19 cellular contexts compared by ENCODE assay signal in the genomic region with DNA sequence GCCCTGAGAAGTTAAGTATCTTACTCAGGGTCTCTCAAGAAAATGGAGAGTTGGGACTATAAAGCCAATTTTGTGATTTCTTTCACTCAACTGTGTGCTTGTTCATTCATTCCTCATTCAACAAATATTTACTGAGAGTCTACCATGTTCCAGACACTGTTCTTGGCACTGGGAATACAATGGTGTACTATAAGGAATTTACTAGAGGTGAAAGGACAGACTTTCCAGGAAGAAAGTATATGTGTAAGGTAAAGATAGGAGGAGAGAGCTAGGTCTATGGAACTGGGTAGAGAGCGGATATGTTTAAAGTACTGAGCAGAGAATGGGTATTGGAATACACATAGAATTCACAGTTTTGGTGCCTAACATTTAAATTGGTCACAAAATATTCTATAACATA. TPM values are rescaled to one million over a fixed set of nuclear protein-coding genes. Genes with fewer than 3 reads are reported as not detected.
DNase-seq lines count a peak whose midpoint lies in the region; ATAC-seq, FAIRE-seq and TF ChIP-seq lines count a peak whose summit lies in the region.
"Had no signal": no experiment of that assay in that cellular context is flagged by ENCODE, and none has a peak within 500 bp of the region (broad histone marks: within the 10 kb centered on the region; RNA-seq: fewer than 3 reads in every experiment).

No MANE protein-coding gene starts in this region.

- in situ Hi-C loops in HepG2 (cut with HindIII; ENCODE audit: extremely low pct_ligation_motif_present, low pct_unique_long_range_greater_than_20kb), result no loop called here

- POLR2A ChIA-PET in HepG2 (lab: Yijun Ruan, JAX), result no interaction called here

- H3K27me3 ChIP-seq in HepG2 (ENCODE audit: control insufficient read depth in 1 of 2, insufficient read depth in 2 of 2, low read length in 2 of 2) (no peaks in the 10 kb centered on the region; a peak in 1 of 5 replicates), right lobe of liver (no peaks in the 10 kb centered on the region), bronchial epithelial cell (ENCODE audit: control insufficient read depth, insufficient read depth, low read length) (no peaks in the 10 kb centered on the region)
- H3K27me3 ChIP-seq: BLaER1 treated with 17β-estradiol and CSF1 and Interleukin-3, amounts not matched to agents 10 nM and 100 nM had no signal

- H3K27ac ChIP-seq in HepG2 (ENCODE audit: extremely low read length, insufficient read depth, low read length) (no peak overlapping the region), right lobe of liver (no peak overlapping the region)
- H3K27ac ChIP-seq: 22Rv1; A549; BLaER1 treated with 17β-estradiol and CSF1 and Interleukin-3, amounts not matched to agents 10 nM and 100 nM; C4-2B had no signal

- ATAC-seq in HepG2 (no peak), right lobe of liver (no peak)
- ATAC-seq: A549; CD8-positive, alpha-beta T cell; GM12878 had no signal

- no peak for TF ChIP-seq CTCF in HepG2 (CRISPR knock-in tag; IDR thresholded peaks at IDR 0.05)
- no peak for TF ChIP-seq CTCF in right lobe of liver (IDR thresholded peaks at IDR 0.05)
- no peak for TF ChIP-seq CTCF in bronchial epithelial cell (IDR thresholded peaks at IDR 0.05; ENCODE audit: insufficient read depth, low read length, severe bottlenecking)

- TF ChIP-seq RAD21 in HepG2 (CRISPR knock-in tag; IDR thresholded peaks at IDR 0.05), result no peak

- TF ChIP-seq EP300 in HepG2 (IDR thresholded peaks at IDR 0.05; ENCODE audit: low read depth in 2 of 2, low read length in 2 of 2) (no peak), HepG2 (CRISPR knock-in tag; IDR thresholded peaks at IDR 0.05; ENCODE audit: borderline replicate concordance) (no peak)

- no TSS peak for BruUV-seq in HepG2 (replicated peaks; lab: Mats Ljungman, UMichigan)

- WGBS in HepG2 (ENCODE audit: low lambda C conversion rate), result 100% methylated on average over 1 of the region's 1 CpG
- WGBS in right lobe of liver (ENCODE audit: insufficient coverage, low coverage, low lambda C conversion rate, missing lambda C conversion rate), result 90% methylated on average over 1 of the region's 1 CpG

- no peak for FAIRE-seq in HepG2 (lab: Jason Lieb, UNC)
- peak; percentile 50 for FAIRE-seq in bronchial epithelial cell (lab: Jason Lieb, UNC)
- FAIRE-seq: A549, D721Med, G401.6, GM12878, GM18507 had no signal

- peaks cover 1 to 8% of the 10 kb centered on the region in 2 experiments; a peak in 2 of 5 replicates for H3K36me3 ChIP-seq in HepG2 (replicated peaks in 1 of 2; ENCODE audit: control insufficient read depth in 1 of 2, insufficient read depth in 2 of 2, low read length in 2 of 2)
- H3K36me3 ChIP-seq in right lobe of liver, result no peaks in the 10 kb centered on the region
- peaks cover 1% of the 10 kb centered on the region for H3K36me3 ChIP-seq in bronchial epithelial cell (ENCODE audit: control insufficient read depth, insufficient read depth, low read length)

- CTCF ChIA-PET in HepG2 (lab: Yijun Ruan, JAX; ENCODE audit: low intra/inter-chr PET ratio, low total read pairs), result no interaction called here

- no peak for TF ChIP-seq POLR2A in HepG2 (IDR thresholded peaks at IDR 0.05; ENCODE audit: insufficient read depth in 1 of 2, low read depth in 2 of 2, low read length in 2 of 2)
- no peak for TF ChIP-seq POLR2A in right lobe of liver (IDR thresholded peaks at IDR 0.05)

- H3K4me2 ChIP-seq in HepG2 (ENCODE audit: low read depth, low read length), result no peak overlapping the region
- H3K4me2 ChIP-seq: A549; BLaER1 treated with 17β-estradiol and CSF1 and Interleukin-3, amounts not matched to agents 10 nM and 100 nM had no signal

- no peaks in the 10 kb centered on the region for H4K20me1 ChIP-seq in HepG2 (ENCODE audit: insufficient read depth, low read length)

- H2AFZ ChIP-seq in HepG2 (ENCODE audit: low read length), result no peak overlapping the region

- peaks cover 9% of the 10 kb centered on the region; the same call in 1 of the 2 replicates for H3K4me1 ChIP-seq in HepG2 (ENCODE audit: insufficient read depth, low read length)
- peaks cover 0 to 17% (median 0%) of the 10 kb centered on the region in 4 donors for H3K4me1 ChIP-seq in right lobe of liver
- H3K4me1 ChIP-seq: Caco-2 had no signal

- H3K4me3 ChIP-seq in HepG2 (replicated peaks in 1 of 3; ENCODE audit: insufficient read depth in 1 of 3, low read depth in 2 of 3, low read length in 3 of 3) (no peak overlapping the region), right lobe of liver (no peak overlapping the region), bronchial epithelial cell (ENCODE audit: low read depth, low read length) (no peak overlapping the region)
- H3K4me3 ChIP-seq: A549; BLaER1 treated with 17β-estradiol and CSF1 and Interleukin-3, amounts not matched to agents 10 nM and 100 nM; GM12878 had no signal

- no peak overlapping the region for H3K9ac ChIP-seq in HepG2 (ENCODE audit: insufficient read depth, low read depth, low read length)
- H3K9ac ChIP-seq: BLaER1 treated with 17β-estradiol and CSF1 and Interleukin-3, amounts not matched to agents 10 nM and 100 nM had no signal

- DNase-seq in HepG2 (ENCODE audit: low spot score) (no peak), right lobe of liver (no peak), bronchial epithelial cell (ENCODE audit: low read depth) (no peak)
- DNase-seq in stimulated activated CD4-positive, alpha-beta T cell treated with anti-CD3 and anti-CD28 coated beads, Interleukin-2, amount 100 ng/mL, for 24 hours, result no peak
- DNase-seq in stimulated activated CD4-positive, alpha-beta T cell treated with anti-CD3 and anti-CD28 coated beads, Interleukin-12 subunit alpha, Interleukin-12 subunit beta, amount 100 ng/mL, for 4 hours, result no peak
- DNase-seq: AML-193; Caco-2; Calu3; CD4-positive, alpha-beta T cell; CD8-positive, alpha-beta T cell; DMS79 treated with DMSO at 0.1 percent for 48 hours had no signal

- H3K79me2 ChIP-seq in HepG2 (ENCODE audit: insufficient read depth, low read length), result no peaks in the 10 kb centered on the region

- H3K9me3 ChIP-seq in HepG2 (ENCODE audit: low read length), result no peaks in the 10 kb centered on the region
- H3K9me3 ChIP-seq in right lobe of liver, result no peaks in the 10 kb centered on the region
- H3K9me3 ChIP-seq: A549; BLaER1 treated with 17β-estradiol and CSF1 and Interleukin-3, amounts not matched to agents 10 nM and 100 nM; Caco-2 had no signal

- intact Hi-C loops in HepG2 (cut with micrococcal nuclease; ENCODE audit: unreplicated experiment), result no loop called here
- intact Hi-C loops in right lobe of liver (cut with DNase I), result no loop called here

TF ChIP-seq in HepG2, 621 proteins besides CTCF, POLR2A, EP300 and RAD21:
- TF ChIP-seq PAWR (CRISPR knock-in tag; IDR thresholded peaks at IDR 0.05; ENCODE audit: borderline replicate concordance) (no peak), BCL6 (CRISPR knock-in tag; IDR thresholded peaks at IDR 0.05) (peak; percentile 47; the same call in 1 of the 2 replicates)

RNA-seq across cellular contexts. Expression of a gene that starts 42.3 kb away (rescaled TPM):
- total RNA-seq in HepG2 (2016; rRNA removed; fragmentation: Illumina TruSeq; extraction: Trizol), result 15.2 and 18.8 TPM in 2 replicates
- 0.62 and 0.81 TPM in 2 replicates for total RNA-seq in HepG2 (2016; cell fraction: cytosol; rRNA removed; fragmentation: Illumina TruSeq; extraction: Trizol; ENCODE audit: low read depth)
- 14.7 and 19.2 TPM in 2 replicates for total RNA-seq in HepG2 (2016; cell fraction: insoluble cytoplasmic fraction; rRNA removed; fragmentation: Illumina TruSeq; extraction: Trizol)
- total RNA-seq in HepG2 (2016; cell fraction: membrane; rRNA removed; fragmentation: Illumina TruSeq; extraction: Trizol), result 4.0 and 4.4 TPM in 2 replicates
- total RNA-seq in HepG2 (2016; cell fraction: nucleus; rRNA removed; fragmentation: Illumina TruSeq; extraction: Trizol), result 10.7 and 10.8 TPM in 2 replicates
- polyA plus RNA-seq in HepG2 (2011; rRNA removed), result 6.0 TPM in 2 replicates
- 2.8 and 4.7 TPM in 2 replicates for polyA plus RNA-seq in HepG2 (2011; cell fraction: cytosol; rRNA removed)
- 3.9 and 4.8 TPM in 2 replicates for polyA plus RNA-seq in HepG2 (2011; cell fraction: nucleus; rRNA removed)
- 9.4 and 11.1 TPM in 2 replicates for polyA plus RNA-seq in HepG2 (2012)
- 0.67 and 0.83 TPM in 2 replicates for polyA plus RNA-seq in HepG2 (2016; cell fraction: cytosol; fragmentation: Illumina TruSeq; extraction: Trizol; ENCODE audit: low read depth)
- polyA plus RNA-seq in HepG2 (2016; cell fraction: insoluble cytoplasmic fraction; fragmentation: Illumina TruSeq; extraction: Trizol; ENCODE audit: low read depth), result 25.9 and 26.2 TPM in 2 replicates
- 3.3 and 3.8 TPM in 2 replicates for polyA plus RNA-seq in HepG2 (2016; cell fraction: membrane; fragmentation: Illumina TruSeq; extraction: Trizol; ENCODE audit: low read depth)
- 15.4 and 16.5 TPM in 2 replicates for polyA plus RNA-seq in HepG2 (2016; cell fraction: nucleus; fragmentation: Illumina TruSeq; extraction: Trizol; ENCODE audit: insufficient read depth, low read depth)
- polyA minus RNA-seq in HepG2 (2011; rRNA and poly(A)+ RNA removed; ENCODE audit: low replicate concordance), result 2.7 and 8.2 TPM in 2 replicates
- polyA minus RNA-seq in HepG2 (2011; cell fraction: cytosol; rRNA and poly(A)+ RNA removed), result 3.2 and 4.1 TPM in 2 replicates
- polyA minus RNA-seq in HepG2 (2011; cell fraction: nucleus; rRNA and poly(A)+ RNA removed), result 13.5 and 13.8 TPM in 2 replicates
- 1 to 10 TPM; 3.1 to 5.1 (median 4.2) TPM for total RNA-seq in right lobe of liver
- 6.1 and 8.2 TPM in 2 replicates for total RNA-seq in bronchial epithelial cell
